In the genomic region with DNA sequence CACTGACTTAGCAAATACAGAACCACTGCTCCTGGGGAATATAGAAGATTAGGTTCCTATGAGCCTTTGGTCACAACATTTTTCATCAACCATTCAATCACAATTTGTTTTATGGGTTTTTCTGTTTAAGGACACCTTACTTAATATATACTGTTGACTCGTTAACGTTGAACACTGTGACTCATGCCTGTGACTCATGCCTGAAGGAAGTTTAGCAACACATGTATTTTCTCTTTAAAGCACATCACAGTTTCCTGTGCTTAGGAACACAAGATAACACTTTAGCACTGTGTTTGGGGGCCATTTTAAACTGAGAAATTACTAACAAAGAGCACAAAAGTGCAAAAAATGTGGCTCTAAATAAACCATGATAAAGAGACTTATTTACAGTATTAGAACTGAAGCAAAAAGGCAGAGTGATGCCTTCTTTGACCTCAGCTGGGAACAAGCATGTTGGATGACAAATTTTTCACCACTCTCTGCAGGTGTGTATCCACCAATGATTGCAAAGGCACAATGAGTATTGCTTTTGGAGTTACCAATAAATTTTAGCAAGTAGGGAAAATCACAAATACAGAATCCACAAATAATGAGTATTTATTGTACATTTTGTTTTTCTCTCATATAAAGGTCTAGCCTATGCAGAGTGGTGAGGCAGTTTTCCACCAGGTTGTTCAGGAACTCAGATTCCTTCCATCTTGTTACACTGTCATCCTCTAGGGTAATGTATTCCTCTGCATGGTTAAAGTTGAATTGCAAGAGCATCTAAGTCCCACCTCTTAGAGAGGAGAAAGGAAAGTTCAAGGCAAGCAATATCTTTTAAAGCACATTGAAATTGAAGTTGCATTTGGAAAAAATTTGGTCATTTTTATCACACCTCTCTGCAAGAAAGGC, we compare ENCODE assay signal across 8 cellular contexts. TPM values are rescaled to one million over a fixed set of nuclear protein-coding genes. Genes with fewer than 3 reads are reported as not detected.
DNase-seq lines count a peak whose midpoint lies in the region; FAIRE-seq and TF ChIP-seq lines count a peak whose summit lies in the region.

No MANE protein-coding gene starts in this region.

- no peaks in the 10 kb centered on the region for H3K27me3 ChIP-seq in BLaER1 treated with 17β-estradiol and CSF1 and Interleukin-3, amounts not matched to agents 10 nM and 100 nM
- no peaks in the 10 kb centered on the region for H3K27me3 ChIP-seq in fibroblast of lung (ENCODE audit: control insufficient read depth, insufficient read depth, low read length)
- no peaks in the 10 kb centered on the region for H3K27me3 ChIP-seq in tibial artery

- H3K36me3 ChIP-seq in BLaER1 treated with 17β-estradiol and CSF1 and Interleukin-3, amounts not matched to agents 10 nM and 100 nM: peaks cover 0 to 14% (median 0%) of the 10 kb centered on the region in 11 experiments; a peak in 3 of 22 replicates
- H3K36me3 ChIP-seq in fibroblast of lung (ENCODE audit: control insufficient read depth, insufficient read depth, low read length): no peaks in the 10 kb centered on the region
- no peaks in the 10 kb centered on the region for H3K36me3 ChIP-seq in tibial artery

- peak overlapping the region in 9 of 11 experiments; percentile 5 to 60 (median 48); a peak in 12 of 22 replicates for H3K9ac ChIP-seq in BLaER1 treated with 17β-estradiol and CSF1 and Interleukin-3, amounts not matched to agents 10 nM and 100 nM
- H3K9ac ChIP-seq in fibroblast of lung (ENCODE audit: insufficient read depth, low read length): no peak overlapping the region

- no peak for TF ChIP-seq CTCF in fibroblast of lung (conservative IDR thresholded peaks at IDR 0.05 in 1 of 2, IDR thresholded peaks at IDR 0.05 in 1 of 2; ENCODE audit: low read depth in 1 of 2, low read length in 2 of 2)
- no peak for TF ChIP-seq CTCF in tibial artery (IDR thresholded peaks at IDR 0.05)

- H3K9me3 ChIP-seq in BLaER1 treated with 17β-estradiol and CSF1 and Interleukin-3, amounts not matched to agents 10 nM and 100 nM (replicated peaks in 1 of 11): peaks cover 0 to 3% (median 0%) of the 10 kb centered on the region in 11 experiments; a peak in 1 of 22 replicates
- H3K9me3 ChIP-seq in fibroblast of lung (ENCODE audit: control insufficient read depth, insufficient read depth, low read depth, low read length): no peaks in the 10 kb centered on the region
- no peaks in the 10 kb centered on the region for H3K9me3 ChIP-seq in tibial artery

- DNase-seq in LHCN-M2 (ENCODE audit: low read depth): peak; percentile 93
- peak; percentile 44 to 64 for DNase-seq in activated CD4-positive, alpha-beta T cell treated with anti-CD3 and anti-CD28 coated beads, Interleukin-2, amount 50 U/mL, for 48 hours
- DNase-seq in fibroblast of lung (ENCODE audit: low read depth in 2 of 2): peak; percentile 92 to 95
- peak; percentile 32 to 67 (median 36) for DNase-seq in stimulated activated CD4-positive, alpha-beta T cell treated with anti-CD3 and anti-CD28 coated beads, Interleukin-12 subunit alpha, Interleukin-12 subunit beta, amount 100 ng/mL, for 48 hours (ENCODE audit: low read depth in 2 of 3, low spot score in 1 of 3)
- no peak for DNase-seq in tibial artery
- no peak for DNase-seq in GM19239 (ENCODE audit: insufficient read length, low spot score)
- DNase-seq in T-helper 9 cell: no peak

- peak overlapping the region in 4 of 10 experiments; percentile 2 to 51 (median 22); a peak in 3 of 20 replicates for H3K4me3 ChIP-seq in BLaER1 treated with 17β-estradiol and CSF1 and Interleukin-3, amounts not matched to agents 10 nM and 100 nM
- no peak overlapping the region for H3K4me3 ChIP-seq in fibroblast of lung (replicated peaks in 1 of 4; ENCODE audit: control extremely low read depth in 1 of 4, insufficient read depth in 1 of 4, low read depth in 3 of 4, low read length in 4 of 4)
- H3K4me3 ChIP-seq in tibial artery: no peak overlapping the region

- peaks cover 11 to 50% (median 35%) of the 10 kb centered on the region in 10 experiments for H3K4me1 ChIP-seq in BLaER1 treated with 17β-estradiol and CSF1 and Interleukin-3, amounts not matched to agents 10 nM and 100 nM
- H3K4me1 ChIP-seq in fibroblast of lung (ENCODE audit: control insufficient read depth, extremely low read depth, insufficient read depth, low read length) (peaks cover 11% of the 10 kb centered on the region), tibial artery (peaks cover 0 to 8% (median 3%) of the 10 kb centered on the region in 4 donors)

- H3K27ac ChIP-seq in BLaER1 treated with 17β-estradiol and CSF1 and Interleukin-3, amounts not matched to agents 10 nM and 100 nM: peak overlapping the region in 10 of 11 experiments; percentile 62 to 83 (median 76); a peak in 20 of 22 replicates
- peak overlapping the region; percentile 45 for H3K27ac ChIP-seq in fibroblast of lung (ENCODE audit: insufficient read depth, low read length)
- H3K27ac ChIP-seq in tibial artery: no peak overlapping the region

- H3K79me2 ChIP-seq in fibroblast of lung (ENCODE audit: control insufficient read depth, insufficient read depth, low read length): no peaks in the 10 kb centered on the region

- FAIRE-seq in GM19239 (lab: Jason Lieb, UNC): no peak

- H2AFZ ChIP-seq in fibroblast of lung (ENCODE audit: low read length): peak overlapping the region; percentile 65

- intact Hi-C loops in tibial artery (cut with DNase I; ENCODE audit: low total_unique reads): loop anchor here (10.0 kb wide), 1 partner anchor 137 kb away; no protein-coding TSS in a partner anchor

- H3K4me2 ChIP-seq in BLaER1 treated with 17β-estradiol and CSF1 and Interleukin-3, amounts not matched to agents 10 nM and 100 nM: peak overlapping the region; percentile 37 to 86 (median 70); a peak in 21 of 22 replicates
- peak overlapping the region; percentile 32 for H3K4me2 ChIP-seq in fibroblast of lung (ENCODE audit: extremely low read depth, insufficient read depth, low read length)

- H4K20me1 ChIP-seq in BLaER1 treated with 17β-estradiol and CSF1 and Interleukin-3, amounts not matched to agents 10 nM and 100 nM: no peaks in the 10 kb centered on the region
- no peaks in the 10 kb centered on the region for H4K20me1 ChIP-seq in fibroblast of lung (ENCODE audit: control insufficient read depth, extremely low read depth, insufficient read depth, low read length)

RNA-seq across cellular contexts. Expression of gene FGFBP3, which starts 7.3 kb away (rescaled TPM):
- total RNA-seq in LHCN-M2 (2014; rRNA removed): 0.40 and 0.64 TPM in 2 replicates
- 0.30 TPM for polyA plus RNA-seq in LHCN-M2 (2012)
- total RNA-seq in fibroblast of lung: 0.26 and 0.50 TPM in 2 replicates
- 0.25 and 0.40 TPM in 2 replicates for polyA plus RNA-seq in fibroblast of lung
- 0.93 and 1.1 TPM in 2 replicates for polyA plus RNA-seq in fibroblast of lung (2012)
- 1.0 TPM in 1 of 2 replicates, not detected in the other for polyA minus RNA-seq in fibroblast of lung (ENCODE audit: low replicate concordance)

RNA-seq across cellular contexts. Expression of gene BTAF1, which starts 21.5 kb away (rescaled TPM):
- 28.7 TPM in 2 replicates for total RNA-seq in LHCN-M2 (2014; rRNA removed)
- polyA plus RNA-seq in LHCN-M2 (2012): 4.7 TPM
- total RNA-seq in fibroblast of lung: 39.8 and 40.3 TPM in 2 replicates
- polyA plus RNA-seq in fibroblast of lung: 16.2 and 27.4 TPM in 2 replicates
- polyA plus RNA-seq in fibroblast of lung (2012): 9.0 and 12.9 TPM in 2 replicates
- 5.0 and 5.4 TPM in 2 replicates for polyA minus RNA-seq in fibroblast of lung (ENCODE audit: low replicate concordance)

Comparison
In these comparisons a context has a peak if more than half of its experiments do, and no peak if none do; other contexts are left out.
1. H3K27ac ChIP-seq: peak in BLaER1 treated with 17β-estradiol and CSF1 and Interleukin-3, amounts not matched to agents 10 nM and 100 nM (10 of 11) and fibroblast of lung (single experiment); none in tibial artery (0 of 2).
2. DNase-seq: peak in LHCN-M2 (single experiment), activated CD4-positive, alpha-beta T cell treated with anti-CD3 and anti-CD28 coated beads, Interleukin-2, amount 50 U/mL, for 48 hours (2 of 2), fibroblast of lung (2 of 2) and stimulated activated CD4-positive, alpha-beta T cell treated with anti-CD3 and anti-CD28 coated beads, Interleukin-12 subunit alpha, Interleukin-12 subunit beta, amount 100 ng/mL, for 48 hours (3 of 3); none in tibial artery (0 of 2), GM19239 (single experiment) and T-helper 9 cell (single experiment).